ENCODE assay signal across 11 cellular contexts in the genomic region with DNA sequence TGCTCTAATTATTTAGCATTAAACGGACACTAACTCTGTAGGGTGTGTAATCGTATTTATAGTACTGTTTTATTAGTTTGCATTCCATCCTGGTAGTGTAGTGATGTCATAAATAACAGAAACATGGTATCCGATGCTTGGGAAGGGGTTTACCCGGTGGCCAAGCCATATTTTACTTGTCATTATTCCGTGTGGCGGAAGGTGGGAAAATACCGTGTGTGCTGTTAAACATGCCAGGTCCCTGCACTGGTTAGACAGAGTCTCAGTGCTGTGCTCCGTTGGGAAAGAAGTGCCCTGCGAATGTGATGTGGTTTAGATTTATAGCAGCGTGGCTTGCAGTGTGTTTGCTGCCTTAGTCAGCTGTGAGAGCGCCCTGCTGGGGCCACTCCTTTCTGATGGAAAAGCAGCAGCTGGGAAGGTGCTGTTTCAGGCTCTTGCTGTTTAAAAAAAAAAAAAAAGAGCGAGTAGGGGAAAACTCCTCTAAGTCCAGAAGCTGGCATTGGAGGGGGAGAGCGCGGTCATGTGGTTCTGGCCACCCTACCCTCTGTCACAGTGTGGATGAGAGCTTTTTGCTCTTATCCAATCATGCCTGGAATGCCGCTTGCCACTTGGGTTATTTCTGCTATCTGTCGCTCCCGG.
DNase-seq lines count a peak whose midpoint lies in the region; ATAC-seq and TF ChIP-seq lines count a peak whose summit lies in the region.
"Had no signal": no experiment of that assay in that cellular context is flagged by ENCODE, and none has a peak within 500 bp of the region (broad histone marks: within the 10 kb centered on the region; RNA-seq: fewer than 3 reads in every experiment).

No MANE protein-coding gene starts in this region.

- POLR2A ChIA-PET in naive thymus-derived CD8-positive, alpha-beta T cell (lab: Charles Lee): no interaction called here

- no peak for TF ChIP-seq CTCF in lung (IDR thresholded peaks at IDR 0.05; ENCODE audit: control extremely low read depth, extremely low read depth)
- no peak for TF ChIP-seq CTCF in thyroid gland (IDR thresholded peaks at IDR 0.05)

- H3K4me1 Mint-ChIP-seq in naive thymus-derived CD8-positive, alpha-beta T cell: no peaks in the 10 kb centered on the region
- H3K4me1 Mint-ChIP-seq in activated T-cell treated with anti-CD3 and anti-CD28 coated beads, Interleukin-2, amount 50 U/mL, for 24 hours (ENCODE audit: low read depth): no peaks in the 10 kb centered on the region

- H3K4me3 Mint-ChIP-seq in naive thymus-derived CD8-positive, alpha-beta T cell: no peak overlapping the region
- no peak overlapping the region for H3K4me3 Mint-ChIP-seq in activated T-cell treated with anti-CD3 and anti-CD28 coated beads, Interleukin-2, amount 50 U/mL, for 24 hours

- no peaks in the 10 kb centered on the region for H3K36me3 Mint-ChIP-seq in naive thymus-derived CD8-positive, alpha-beta T cell
- H3K36me3 Mint-ChIP-seq in activated T-cell treated with anti-CD3 and anti-CD28 coated beads, Interleukin-2, amount 50 U/mL, for 24 hours (ENCODE audit: low read depth): no peaks in the 10 kb centered on the region

- no peaks in the 10 kb centered on the region for H3K36me3 ChIP-seq in ectodermal cell (ENCODE audit: control insufficient read depth, insufficient read depth, low read length)
- peaks cover 0 to 9% of the 10 kb centered on the region in 2 donors for H3K36me3 ChIP-seq in lung (ENCODE audit: control insufficient read depth in 2 of 2, insufficient read depth in 2 of 2, low read length in 2 of 2)
- no peaks in the 10 kb centered on the region for H3K36me3 ChIP-seq in thyroid gland

- H3K27me3 ChIP-seq in ectodermal cell (ENCODE audit: control insufficient read depth, insufficient read depth, low read length, poor library complexity, severe bottlenecking) (no peaks in the 10 kb centered on the region), lung (ENCODE audit: control insufficient read depth, insufficient read depth) (no peaks in the 10 kb centered on the region), thyroid gland (no peaks in the 10 kb centered on the region)

- DNase-seq in NCI-H2107 (lab: John Stamatoyannopoulos, UW): peak; percentile 56
- no peak for DNase-seq in lung (ENCODE audit: low spot score)
- no peak for DNase-seq in thyroid gland
- DNase-seq in naive thymus-derived CD8-positive, alpha-beta T cell: no peak
- DNase-seq in activated T-cell treated with anti-CD3 and anti-CD28 coated beads, Interleukin-2, amount 50 U/mL, for 24 hours: no peak
- no peak for DNase-seq in HuH-7.5 (ENCODE audit: low spot score)
- DNase-seq: amygdala, DMS 273 treated with DMSO at 0.1 percent for 48 hours, OCI-M1, T-helper 9 cell had no signal

- no peak for ATAC-seq in lung (ENCODE audit: insufficient read depth, low FRiP score)
- no peak for ATAC-seq in naive thymus-derived CD8-positive, alpha-beta T cell

- H3K9me3 Mint-ChIP-seq in naive thymus-derived CD8-positive, alpha-beta T cell: peaks cover 0 to 1% (median 0%) of the 10 kb centered on the region in 9 donors
- H3K9me3 Mint-ChIP-seq in activated T-cell treated with anti-CD3 and anti-CD28 coated beads, Interleukin-2, amount 50 U/mL, for 24 hours: no peaks in the 10 kb centered on the region

- peaks cover 19% of the 10 kb centered on the region for H3K4me1 ChIP-seq in ectodermal cell (ENCODE audit: control insufficient read depth, insufficient read depth, low read length)
- H3K4me1 ChIP-seq in lung (ENCODE audit: control insufficient read depth in 2 of 2, insufficient read depth in 2 of 2, low read length in 2 of 2): no peaks in the 10 kb centered on the region
- H3K4me1 ChIP-seq in thyroid gland: peaks cover 31 to 32% of the 10 kb centered on the region in 2 donors

- H3K4me3 ChIP-seq in ectodermal cell (ENCODE audit: insufficient read depth, low read depth, low read length): no peak overlapping the region
- H3K4me3 ChIP-seq in lung: no peak overlapping the region
- H3K4me3 ChIP-seq in thyroid gland (replicated peaks in 1 of 3): no peak overlapping the region

- H3K9me3 ChIP-seq in ectodermal cell (ENCODE audit: control insufficient read depth, low read length): no peaks in the 10 kb centered on the region
- H3K9me3 ChIP-seq in lung (ENCODE audit: control insufficient read depth in 2 of 2, insufficient read depth in 1 of 2, low read length in 1 of 2): peaks cover 0 to 2% of the 10 kb centered on the region in 2 donors
- H3K9me3 ChIP-seq in thyroid gland: no peaks in the 10 kb centered on the region

- peak overlapping the region; percentile 36 for H3K27ac ChIP-seq in ectodermal cell (ENCODE audit: insufficient read depth, low read depth, low read length, poor library complexity, severe bottlenecking)
- peak overlapping the region; percentile 38 to 88 for H3K27ac ChIP-seq in lung (ENCODE audit: low read depth in 1 of 2, low read length in 1 of 2)
- peak overlapping the region in 2 of 3 donors; percentile 29 to 62 for H3K27ac ChIP-seq in thyroid gland

- TF ChIP-seq POLR2A in thyroid gland (IDR thresholded peaks at IDR 0.05): no peak

- WGBS in ectodermal cell, 2 experiments: 36 to 40% methylated on average over 17 of the region's 17 CpGs
- 91 to 92% methylated on average over 16 to 17 of the region's 17 CpGs for WGBS in lung, 2 donors
- WGBS in thyroid gland, 2 donors: 84 to 87% methylated on average over 17 of the region's 17 CpGs

- H3K27ac Mint-ChIP-seq in naive thymus-derived CD8-positive, alpha-beta T cell: no peak overlapping the region
- H3K27ac Mint-ChIP-seq in activated T-cell treated with anti-CD3 and anti-CD28 coated beads, Interleukin-2, amount 50 U/mL, for 24 hours: no peak overlapping the region

- no peaks in the 10 kb centered on the region for H3K27me3 Mint-ChIP-seq in naive thymus-derived CD8-positive, alpha-beta T cell
- H3K27me3 Mint-ChIP-seq in activated T-cell treated with anti-CD3 and anti-CD28 coated beads, Interleukin-2, amount 50 U/mL, for 24 hours: no peaks in the 10 kb centered on the region

- intact Hi-C loops in thyroid gland (cut with DNase I): no loop called here
